In genomic region chr17:67729903-67730302, GRCh38 we compare ENCODE assay signal across 26 cellular contexts. TPM values are rescaled to one million over a fixed set of nuclear protein-coding genes. Genes with fewer than 3 reads are reported as not detected.
DNase-seq lines count a peak whose midpoint lies in the region; ATAC-seq, FAIRE-seq and TF ChIP-seq lines count a peak whose summit lies in the region.
"Had no signal": no experiment of that assay in that cellular context is flagged by ENCODE, and none has a peak within 500 bp of the region (broad histone marks: within the 10 kb centered on the region; RNA-seq: fewer than 3 reads in every experiment).

No MANE protein-coding gene starts in this region.

- H3K9me3 Mint-ChIP-seq in activated T-cell treated with anti-CD3 and anti-CD28 coated beads, Interleukin-2, amount 50 U/mL, for 72 hours = peaks cover 0 to 1% of the 10 kb centered on the region in 2 donors
- H3K9me3 Mint-ChIP-seq in endodermal cell = peaks cover 14% of the 10 kb centered on the region
- H3K9me3 Mint-ChIP-seq: CD4-positive, alpha-beta T cell; CD8-positive, alpha-beta memory T cell had no signal

- no peak for TF ChIP-seq POLR2A in HepG2 (IDR thresholded peaks at IDR 0.05; ENCODE audit: insufficient read depth in 1 of 2, low read depth in 2 of 2, low read length in 2 of 2)
- TF ChIP-seq POLR2A in right lobe of liver (IDR thresholded peaks at IDR 0.05) = no peak

- H3K27ac Mint-ChIP-seq in activated T-cell treated with anti-CD3 and anti-CD28 coated beads, Interleukin-2, amount 50 U/mL, for 72 hours = peak overlapping the region; percentile 40
- no peak overlapping the region for H3K27ac Mint-ChIP-seq in endodermal cell
- H3K27ac Mint-ChIP-seq: CD4-positive, alpha-beta T cell; GM23338; HFFc6 had no signal

- intact Hi-C loops in HepG2 (cut with micrococcal nuclease; ENCODE audit: unreplicated experiment) = no loop called here
- intact Hi-C loops in right lobe of liver (cut with DNase I) = no loop called here
- intact Hi-C loops in mucosa of descending colon (cut with DNase I, micrococcal nuclease) = no loop called here
- intact Hi-C loops in PC-3 (cut with micrococcal nuclease) = no loop called here

- POLR2A ChIA-PET in HepG2 (lab: Yijun Ruan, JAX) (interaction anchor here (1.2 kb wide), 1 partner anchor 12 kb away, joined by 5 read pairs; no protein-coding TSS in a partner anchor), PC-3 (lab: Charles Lee; ENCODE audit: unreplicated experiment) (no interaction called here)

- H4K20me1 ChIP-seq in HepG2 (ENCODE audit: insufficient read depth, low read length) (no peaks in the 10 kb centered on the region), PC-3 (ENCODE audit: low read length) (no peaks in the 10 kb centered on the region)

- in situ Hi-C loops in HepG2 (cut with HindIII; ENCODE audit: extremely low pct_ligation_motif_present, low pct_unique_long_range_greater_than_20kb) = no loop called here

- peaks cover 35% of the 10 kb centered on the region for H3K4me1 Mint-ChIP-seq in activated T-cell treated with anti-CD3 and anti-CD28 coated beads, Interleukin-2, amount 50 U/mL, for 72 hours (ENCODE audit: low read depth)
- H3K4me1 Mint-ChIP-seq in endodermal cell = peaks cover 6% of the 10 kb centered on the region
- H3K4me1 Mint-ChIP-seq: CD14-positive monocyte had no signal

- H2AFZ ChIP-seq in HepG2 (ENCODE audit: low read length) (no peak overlapping the region), PC-3 (ENCODE audit: low read length) (no peak overlapping the region)
- H2AFZ ChIP-seq: GM23338 had no signal

- H3K9me2 ChIP-seq in PC-3 (replicated peaks; ENCODE audit: low read length) = no peaks in the 10 kb centered on the region

- H3K27me3 Mint-ChIP-seq in activated T-cell treated with anti-CD3 and anti-CD28 coated beads, Interleukin-2, amount 50 U/mL, for 72 hours (ENCODE audit: low read depth) = no peaks in the 10 kb centered on the region
- no peaks in the 10 kb centered on the region for H3K27me3 Mint-ChIP-seq in endodermal cell (ENCODE audit: insufficient read depth)
- H3K27me3 Mint-ChIP-seq: CD4-positive, alpha-beta T cell; CD8-positive, alpha-beta memory T cell had no signal

- CTCF ChIA-PET in HepG2 (lab: Yijun Ruan, JAX; ENCODE audit: low intra/inter-chr PET ratio, low total read pairs) = no interaction called here
- CTCF ChIA-PET in PC-3 (lab: Charles Lee) = no interaction called here

- FAIRE-seq in HepG2 (lab: Jason Lieb, UNC) = no peak
- FAIRE-seq: A204.1, D721Med, GM12878, GM19239 had no signal

- no peak for TF ChIP-seq CTCF in HepG2 (CRISPR knock-in tag; IDR thresholded peaks at IDR 0.05)
- TF ChIP-seq CTCF in right lobe of liver (IDR thresholded peaks at IDR 0.05) = no peak
- no peak for TF ChIP-seq CTCF in endodermal cell (conservative IDR thresholded peaks at IDR 0.05)
- no peak for TF ChIP-seq CTCF in mucosa of descending colon (IDR thresholded peaks at IDR 0.05)
- no peak for TF ChIP-seq CTCF in PC-3 (conservative IDR thresholded peaks at IDR 0.05; ENCODE audit: low read depth, low read length)

- no peak overlapping the region for H3K4me3 ChIP-seq in HepG2 (replicated peaks in 1 of 3; ENCODE audit: insufficient read depth in 1 of 3, low read depth in 2 of 3, low read length in 3 of 3)
- no peak overlapping the region for H3K4me3 ChIP-seq in right lobe of liver
- H3K4me3 ChIP-seq in endodermal cell (ENCODE audit: low read length) = no peak overlapping the region
- H3K4me3 ChIP-seq in mucosa of descending colon = no peak overlapping the region
- H3K4me3 ChIP-seq in PC-3 (ENCODE audit: low read length) = no peak overlapping the region
- H3K4me3 ChIP-seq: BLaER1 treated with 17β-estradiol and CSF1 and Interleukin-3, amounts not matched to agents 10 nM and 100 nM; GM12878; GM23338 had no signal

- H3K36me3 ChIP-seq in HepG2 (replicated peaks in 1 of 2; ENCODE audit: control insufficient read depth in 1 of 2, insufficient read depth in 2 of 2, low read length in 2 of 2) (peaks cover 17 to 73% of the 10 kb centered on the region in 2 experiments), right lobe of liver (peaks cover 0 to 61% (median 15%) of the 10 kb centered on the region in 4 donors), endodermal cell (ENCODE audit: control insufficient read depth, insufficient read depth, low read length) (peaks cover 88% of the 10 kb centered on the region), mucosa of descending colon (ENCODE audit: low read depth) (peaks cover 23% of the 10 kb centered on the region), PC-3 (ENCODE audit: low read depth, low read length) (peaks cover 78% of the 10 kb centered on the region)

- H3K4me1 ChIP-seq in HepG2 (ENCODE audit: insufficient read depth, low read length) = peaks cover 54% of the 10 kb centered on the region
- H3K4me1 ChIP-seq in right lobe of liver = peaks cover 0 to 8% (median 0%) of the 10 kb centered on the region in 4 donors
- no peaks in the 10 kb centered on the region for H3K4me1 ChIP-seq in endodermal cell (ENCODE audit: control insufficient read depth, insufficient read depth, low read length)
- no peaks in the 10 kb centered on the region for H3K4me1 ChIP-seq in mucosa of descending colon (ENCODE audit: low read depth)
- H3K4me1 ChIP-seq in PC-3 (ENCODE audit: insufficient read depth, low read length) = no peaks in the 10 kb centered on the region
- H3K4me1 ChIP-seq: BE2C; BLaER1 treated with 17β-estradiol and CSF1 and Interleukin-3, amounts not matched to agents 10 nM and 100 nM had no signal

- H3K79me2 ChIP-seq in HepG2 (ENCODE audit: insufficient read depth, low read length) (peaks cover 17% of the 10 kb centered on the region), PC-3 (ENCODE audit: low read length) (peaks cover 19% of the 10 kb centered on the region; the same call in 1 of the 2 replicates)

- no peak overlapping the region for H3K4me3 Mint-ChIP-seq in activated T-cell treated with anti-CD3 and anti-CD28 coated beads, Interleukin-2, amount 50 U/mL, for 72 hours
- H3K4me3 Mint-ChIP-seq in endodermal cell = no peak overlapping the region
- H3K4me3 Mint-ChIP-seq: CD14-positive monocyte; CD4-positive, alpha-beta T cell; CD8-positive, alpha-beta memory T cell; GM23338; H9; HFFc6 had no signal

- 98% methylated on average over 6 of the region's 6 CpGs for WGBS in HepG2 (ENCODE audit: low lambda C conversion rate)
- WGBS in right lobe of liver (ENCODE audit: insufficient coverage, low coverage, low lambda C conversion rate, missing lambda C conversion rate) = 91% methylated on average over 6 of the region's 6 CpGs
- 97 to 100% methylated on average over 3 to 6 of the region's 6 CpGs for WGBS in endodermal cell (ENCODE audit: insufficient coverage in 1 of 2, insufficient read length in 1 of 2), 2 experiments

- BruUV-seq in HepG2 (replicated peaks; lab: Mats Ljungman, UMichigan) = no TSS peak
- no TSS peak for BruUV-seq in PC-3 (replicated peaks; lab: Mats Ljungman, UMichigan)

- ATAC-seq in activated T-cell treated with anti-CD3 and anti-CD28 coated beads, Interleukin-2, amount 50 U/mL, for 72 hours (replicated peaks in 1 of 2) = no peak
- ATAC-seq in HepG2 = no peak
- ATAC-seq in right lobe of liver = no peak
- no peak for ATAC-seq in mucosa of descending colon
- ATAC-seq in PC-3 = no peak
- ATAC-seq: GM12878, GM23338 had no signal

- H3K9me3 ChIP-seq in HepG2 (ENCODE audit: low read length) (no peaks in the 10 kb centered on the region), right lobe of liver (no peaks in the 10 kb centered on the region), endodermal cell (ENCODE audit: control insufficient read depth, low read length) (peaks cover 18% of the 10 kb centered on the region), mucosa of descending colon (no peaks in the 10 kb centered on the region), PC-3 (ENCODE audit: low read length) (no peaks in the 10 kb centered on the region)
- H3K9me3 ChIP-seq: BE2C had no signal

- H3K4me2 ChIP-seq in HepG2 (ENCODE audit: low read depth, low read length) (no peak overlapping the region), PC-3 (ENCODE audit: low read length) (no peak overlapping the region)
- H3K4me2 ChIP-seq: BLaER1 treated with 17β-estradiol and CSF1 and Interleukin-3, amounts not matched to agents 10 nM and 100 nM; GM23338 had no signal

- no peak for TF ChIP-seq RAD21 in HepG2 (CRISPR knock-in tag; IDR thresholded peaks at IDR 0.05)

- TF ChIP-seq EP300 in HepG2 (IDR thresholded peaks at IDR 0.05; ENCODE audit: low read depth in 2 of 2, low read length in 2 of 2) = no peak
- no peak for TF ChIP-seq EP300 in HepG2 (CRISPR knock-in tag; IDR thresholded peaks at IDR 0.05; ENCODE audit: borderline replicate concordance)

- DNase-seq in activated T-cell treated with anti-CD3 and anti-CD28 coated beads, Interleukin-2, amount 50 U/mL, for 72 hours = no peak
- DNase-seq in activated T-cell treated with anti-CD3 and anti-CD28 coated beads, Interleukin-2, amount 50 U/mL, for 1 hour = no peak
- no peak for DNase-seq in HepG2 (ENCODE audit: low spot score)
- no peak for DNase-seq in right lobe of liver
- DNase-seq in endodermal cell = peak; percentile 30
- DNase-seq in mucosa of descending colon = no peak
- DNase-seq in hepatic stellate cell (ENCODE audit: low spot score) = no peak
- DNase-seq in PC-3 = no peak
- DNase-seq: ACHN; AML-193; BE2C; CD4-positive, alpha-beta T cell; CD8-positive, alpha-beta memory T cell; DMS 273 treated with DMSO at 0.1 percent for 48 hours; DMS79; GDM1; H9; HFFc6 had no signal

- H3K27ac ChIP-seq in HepG2 (ENCODE audit: extremely low read length, insufficient read depth, low read length) (no peak overlapping the region), right lobe of liver (no peak overlapping the region), endodermal cell (ENCODE audit: low read depth, low read length) (no peak overlapping the region), PC-3 (ENCODE audit: low read length) (no peak overlapping the region)
- H3K27ac ChIP-seq: 22Rv1; BLaER1 treated with 17β-estradiol and CSF1 and Interleukin-3, amounts not matched to agents 10 nM and 100 nM had no signal

- no peaks in the 10 kb centered on the region for H3K27me3 ChIP-seq in HepG2 (ENCODE audit: control insufficient read depth in 1 of 2, insufficient read depth in 2 of 2, low read length in 2 of 2)
- no peaks in the 10 kb centered on the region for H3K27me3 ChIP-seq in right lobe of liver
- H3K27me3 ChIP-seq in endodermal cell (ENCODE audit: control insufficient read depth, insufficient read depth, low read length, poor library complexity, severe bottlenecking) = no peaks in the 10 kb centered on the region
- no peaks in the 10 kb centered on the region for H3K27me3 ChIP-seq in PC-3 (ENCODE audit: low read length)
- H3K27me3 ChIP-seq: BE2C; BLaER1 treated with 17β-estradiol and CSF1 and Interleukin-3, amounts not matched to agents 10 nM and 100 nM had no signal

- H3F3A ChIP-seq in PC-3 (ENCODE audit: low read length, unreplicated experiment) = no peaks in the 10 kb centered on the region

- peaks cover 18 to 54% of the 10 kb centered on the region in 2 donors for H3K36me3 Mint-ChIP-seq in activated T-cell treated with anti-CD3 and anti-CD28 coated beads, Interleukin-2, amount 50 U/mL, for 72 hours (ENCODE audit: insufficient read depth in 2 of 2)
- peaks cover 80% of the 10 kb centered on the region for H3K36me3 Mint-ChIP-seq in endodermal cell (ENCODE audit: low read depth)

- H3K9ac ChIP-seq in HepG2 (ENCODE audit: insufficient read depth, low read depth, low read length) (no peak overlapping the region), endodermal cell (ENCODE audit: extremely low read depth, low read length, poor library complexity, severe bottlenecking) (no peak overlapping the region), PC-3 (ENCODE audit: low read length) (no peak overlapping the region)
- H3K9ac ChIP-seq: BLaER1 treated with 17β-estradiol and CSF1 and Interleukin-3, amounts not matched to agents 10 nM and 100 nM had no signal

RNA-seq across cellular contexts. Expression of gene NOL11, which starts 12.2 kb away (rescaled TPM):
- 10 to 100 TPM; 47.7 to 63.6 TPM for total RNA-seq in activated T-cell treated with anti-CD3 and anti-CD28 coated beads, Interleukin-2, amount 50 U/mL, for 72 hours
- total RNA-seq in HepG2 (2016; rRNA removed; fragmentation: Illumina TruSeq; extraction: Trizol) = 124 and 187 TPM in 2 replicates
- 13.5 and 17.7 TPM in 2 replicates for total RNA-seq in HepG2 (2016; cell fraction: cytosol; rRNA removed; fragmentation: Illumina TruSeq; extraction: Trizol; ENCODE audit: low read depth)
- total RNA-seq in HepG2 (2016; cell fraction: insoluble cytoplasmic fraction; rRNA removed; fragmentation: Illumina TruSeq; extraction: Trizol) = 119 and 181 TPM in 2 replicates
- total RNA-seq in HepG2 (2016; cell fraction: membrane; rRNA removed; fragmentation: Illumina TruSeq; extraction: Trizol) = 41.0 and 49.3 TPM in 2 replicates
- 110 and 111 TPM in 2 replicates for total RNA-seq in HepG2 (2016; cell fraction: nucleus; rRNA removed; fragmentation: Illumina TruSeq; extraction: Trizol)
- 33.5 and 45.8 TPM in 2 replicates for polyA plus RNA-seq in HepG2 (2011; rRNA removed)
- polyA plus RNA-seq in HepG2 (2011; cell fraction: cytosol; rRNA removed) = 14.8 and 21.3 TPM in 2 replicates
- polyA plus RNA-seq in HepG2 (2011; cell fraction: nucleus; rRNA removed) = 25.9 and 30.0 TPM in 2 replicates
- polyA plus RNA-seq in HepG2 (2012) = 44.1 and 58.2 TPM in 2 replicates
- polyA plus RNA-seq in HepG2 (2016; cell fraction: cytosol; fragmentation: Illumina TruSeq; extraction: Trizol; ENCODE audit: low read depth) = 5.1 and 6.9 TPM in 2 replicates
- 140 and 158 TPM in 2 replicates for polyA plus RNA-seq in HepG2 (2016; cell fraction: insoluble cytoplasmic fraction; fragmentation: Illumina TruSeq; extraction: Trizol; ENCODE audit: low read depth)
- 20.6 and 22.8 TPM in 2 replicates for polyA plus RNA-seq in HepG2 (2016; cell fraction: membrane; fragmentation: Illumina TruSeq; extraction: Trizol; ENCODE audit: low read depth)
- polyA plus RNA-seq in HepG2 (2016; cell fraction: nucleus; fragmentation: Illumina TruSeq; extraction: Trizol; ENCODE audit: insufficient read depth, low read depth) = 143 and 159 TPM in 2 replicates
- polyA minus RNA-seq in HepG2 (2011; rRNA and poly(A)+ RNA removed; ENCODE audit: low replicate concordance) = 28.1 and 48.6 TPM in 2 replicates
- polyA minus RNA-seq in HepG2 (2011; cell fraction: cytosol; rRNA and poly(A)+ RNA removed) = 80.5 and 83.1 TPM in 2 replicates
- 134 and 139 TPM in 2 replicates for polyA minus RNA-seq in HepG2 (2011; cell fraction: nucleus; rRNA and poly(A)+ RNA removed)
- total RNA-seq in right lobe of liver = 10 to 100 TPM; 15.8 to 22.1 (median 19.5) TPM
- 10 to 100 TPM; 48.3 to 60.7 TPM for total RNA-seq in endodermal cell
- polyA plus RNA-seq in endodermal cell (2013, experiment 1 of 2) = 61.8 TPM
- 55.2 TPM for polyA plus RNA-seq in endodermal cell (2013, experiment 2 of 2)
- total RNA-seq in mucosa of descending colon = 10 to 100 TPM; 34.9 to 37.1 (median 35.1) TPM
- total RNA-seq in PC-3 (2014; rRNA removed) = 80.5 and 96.9 TPM in 2 replicates
